ENCODE assay signal across 17 cellular contexts in the genomic region with DNA sequence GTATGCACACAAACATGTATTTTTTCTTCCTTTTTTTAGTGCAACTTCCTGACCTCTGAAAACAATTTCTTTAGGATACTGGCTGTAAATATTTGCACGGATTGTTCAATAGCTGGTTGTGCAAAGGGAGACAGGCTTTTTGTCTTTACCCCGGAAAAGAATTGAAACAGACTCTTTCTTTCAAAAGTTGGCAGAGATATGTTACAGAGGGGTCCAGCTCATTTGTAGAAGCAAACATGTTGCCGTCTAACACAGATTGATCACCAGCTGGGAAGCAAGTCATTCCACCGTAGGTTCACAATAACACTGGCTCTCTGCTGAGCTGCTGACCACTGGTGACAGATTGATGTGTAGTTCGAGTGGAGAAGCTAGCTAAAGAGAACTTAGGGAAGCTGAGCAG.
"Had no signal": no experiment of that assay in that cellular context is flagged by ENCODE, and none has a peak within 500 bp of the region (broad histone marks: within the 10 kb centered on the region; RNA-seq: fewer than 3 reads in every experiment).

No MANE protein-coding gene starts in this region.

- H2AFZ ChIP-seq: parathyroid adenoma had no signal

- H3K4me3 ChIP-seq: ascending aorta, cardiac muscle cell, dorsolateral prefrontal cortex, tibial artery had no signal

- FAIRE-seq: endometrium had no signal

- H3K79me2 ChIP-seq: parathyroid adenoma had no signal

- H3K36me3 ChIP-seq: cardiac muscle cell, neutrophil had no signal

- DNase-seq: activated CD4-positive, alpha-beta T cell treated with anti-CD3 and anti-CD28 coated beads for 1 hour; activated CD8-positive, alpha-beta memory T cell treated with anti-CD3 and anti-CD28 coated beads for 24 hours; activated effector memory CD4-positive, alpha-beta T cell treated with anti-CD3 and anti-CD28 coated beads, Interleukin-2, amount 50 U/mL, for 16 hours; activated naive CD4-positive, alpha-beta T cell treated with anti-CD3 and anti-CD28 coated beads, Interleukin-2, amount 50 U/mL, for 16 hours; activated T-cell treated with anti-CD3 and anti-CD28 coated beads, Interleukin-2, amount 50 U/mL, for 72 hours; dorsolateral prefrontal cortex; naive thymus-derived CD8-positive, alpha-beta T cell; stimulated activated CD4-positive, alpha-beta T cell treated with anti-CD3 and anti-CD28 coated beads, Interleukin-2, amount 100 ng/mL, for 24 hours; stimulated activated naive CD4-positive, alpha-beta T cell treated with Interleukin-2 at 50 U/mL for 16 hours; T-helper 17 cell; tibial artery had no signal

- H3K9ac ChIP-seq: parathyroid adenoma had no signal

- H3K4me1 ChIP-seq: ascending aorta, parathyroid adenoma, tibial artery had no signal

- H3K27ac ChIP-seq: ascending aorta, cardiac muscle cell, dorsolateral prefrontal cortex, neutrophil, parathyroid adenoma, tibial artery, VCaP had no signal

- ATAC-seq: activated T-cell treated with anti-CD3 and anti-CD28 coated beads, Interleukin-2, amount 50 U/mL, for 72 hours; naive thymus-derived CD8-positive, alpha-beta T cell; T-helper 17 cell had no signal

- H3K27me3 ChIP-seq: ascending aorta, cardiac muscle cell, dorsolateral prefrontal cortex, neutrophil, tibial artery had no signal

- H3K9me3 ChIP-seq: ascending aorta, neutrophil, tibial artery had no signal
